Comparison of ENCODE assay signal across 1 cellular context in the genomic region with DNA sequence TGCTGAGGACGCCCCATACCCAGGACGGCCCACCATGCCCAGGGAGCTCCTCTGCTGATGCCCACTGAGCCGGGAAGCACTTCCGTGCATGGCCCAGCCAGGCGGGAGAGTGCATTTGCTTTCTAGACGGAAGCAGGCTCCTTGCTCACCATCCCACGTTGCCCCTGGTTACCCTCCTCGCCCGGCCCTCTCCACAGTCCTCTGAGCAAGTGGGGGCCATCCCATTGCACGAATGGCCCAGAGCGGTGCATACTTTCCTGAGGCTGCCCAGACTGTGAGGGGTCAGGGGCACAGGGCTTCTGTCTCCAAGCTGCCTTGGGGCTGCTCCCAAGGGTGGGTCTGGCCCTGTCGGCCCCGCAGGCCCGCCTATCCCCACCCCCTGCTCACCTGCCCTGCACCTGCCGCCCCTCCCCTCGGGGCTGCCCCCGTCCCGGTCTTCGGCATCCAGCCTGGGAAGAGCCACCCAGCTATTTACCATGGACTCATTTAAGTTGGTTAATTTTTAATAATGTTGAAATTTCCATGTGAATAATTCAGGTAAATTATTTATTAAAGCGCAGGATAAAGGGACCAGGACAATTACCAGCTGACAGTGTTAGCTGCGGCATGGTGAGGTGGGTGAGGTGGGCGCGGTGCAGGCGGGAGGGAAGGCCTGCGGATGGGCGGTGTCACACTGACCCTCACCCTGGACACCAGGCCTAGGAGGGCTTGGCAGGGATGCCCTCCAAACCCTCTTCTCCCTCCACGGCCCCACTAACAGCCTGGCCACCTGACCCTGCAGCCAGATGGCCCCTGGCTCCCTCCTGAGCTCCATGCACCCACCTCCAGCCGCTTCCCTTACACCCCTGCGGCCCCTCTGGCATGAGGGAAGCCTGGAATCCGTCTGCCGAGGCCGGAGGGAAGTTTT.
TF ChIP-seq lines count a peak whose summit lies in the region.

No MANE protein-coding gene starts in this region.

TF ChIP-seq in SK-N-SH, 30 proteins besides CTCF, POLR2A, EP300 and RAD21 (continued from another document):
- TF ChIP-seq, protein P1, sequence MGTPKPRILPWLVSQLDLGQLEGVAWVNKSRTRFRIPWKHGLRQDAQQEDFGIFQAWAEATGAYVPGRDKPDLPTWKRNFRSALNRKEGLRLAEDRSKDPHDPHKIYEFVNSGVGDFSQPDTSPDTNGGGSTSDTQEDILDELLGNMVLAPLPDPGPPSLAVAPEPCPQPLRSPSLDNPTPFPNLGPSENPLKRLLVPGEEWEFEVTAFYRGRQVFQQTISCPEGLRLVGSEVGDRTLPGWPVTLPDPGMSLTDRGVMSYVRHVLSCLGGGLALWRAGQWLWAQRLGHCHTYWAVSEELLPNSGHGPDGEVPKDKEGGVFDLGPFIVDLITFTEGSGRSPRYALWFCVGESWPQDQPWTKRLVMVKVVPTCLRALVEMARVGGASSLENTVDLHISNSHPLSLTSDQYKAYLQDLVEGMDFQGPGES (IDR thresholded peaks at IDR 0.05; ENCODE audit: low read depth, low read length) = no peak
- no peak for TF ChIP-seq ELF1 (IDR thresholded peaks at IDR 0.05)
TF ChIP-seq in SK-N-SH: peak in this region for 0.
